Comparison of ENCODE assay signal across 30 cellular contexts in the genomic region with DNA sequence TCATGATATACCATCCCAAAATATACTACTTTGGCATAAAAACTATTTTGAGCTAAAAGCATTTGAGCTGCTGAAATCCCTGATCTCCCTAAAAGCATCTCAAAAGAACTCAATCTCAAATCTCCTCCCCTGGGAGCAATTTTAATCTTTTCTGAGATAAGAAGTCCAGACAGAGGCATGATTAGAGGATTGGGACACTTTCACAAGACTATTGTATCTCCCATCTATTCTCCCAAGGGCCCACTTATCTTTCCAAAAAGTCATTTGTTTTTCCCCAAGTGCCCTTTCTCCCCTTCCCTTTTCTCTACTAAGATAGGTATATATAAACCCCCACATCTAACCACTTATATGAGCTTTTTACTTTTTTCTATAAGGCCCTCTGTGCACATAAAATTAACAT.
DNase-seq lines count a peak whose midpoint lies in the region; ATAC-seq, FAIRE-seq and TF ChIP-seq lines count a peak whose summit lies in the region.
"Had no signal": no experiment of that assay in that cellular context is flagged by ENCODE, and none has a peak within 500 bp of the region (broad histone marks: within the 10 kb centered on the region; RNA-seq: fewer than 3 reads in every experiment).

No MANE protein-coding gene starts in this region.

- H3K79me2 ChIP-seq in SK-N-SH (ENCODE audit: insufficient read depth) (no peaks in the 10 kb centered on the region), keratinocyte (ENCODE audit: control insufficient read depth, insufficient read depth, low read length) (no peaks in the 10 kb centered on the region)

- no peak for ATAC-seq in HG02970 (IDR thresholded peaks at IDR 0.05; ENCODE audit: low FRiP score, unreplicated experiment)
- ATAC-seq: GM12878, HCT116, natural killer cell, upper lobe of right lung had no signal

- no peaks in the 10 kb centered on the region for H3K9me3 ChIP-seq in SK-N-SH
- no peaks in the 10 kb centered on the region for H3K9me3 ChIP-seq in keratinocyte (ENCODE audit: control insufficient read depth, low read depth, low read length)
- H3K9me3 ChIP-seq: upper lobe of right lung had no signal

- peaks cover 6 to 26% of the 10 kb centered on the region in 2 experiments; a peak in 3 of 4 replicates for H3K4me1 ChIP-seq in SK-N-SH (ENCODE audit: control insufficient read depth in 1 of 2, insufficient read depth in 2 of 2, low read depth in 1 of 2, low read length in 1 of 2)
- peaks cover 47% of the 10 kb centered on the region for H3K4me1 ChIP-seq in keratinocyte (ENCODE audit: control insufficient read depth, extremely low read depth, insufficient read depth, low read length)
- H3K4me1 ChIP-seq in urinary bladder (ENCODE audit: insufficient read depth) = no peaks in the 10 kb centered on the region

- peak; percentile 25 for DNase-seq in NCI-H187 treated with DMSO at 0.1 percent for 48 hours (lab: John Stamatoyannopoulos, UW)
- DNase-seq in NCI-H187 (lab: John Stamatoyannopoulos, UW) = no peak
- DNase-seq in SK-N-SH = no peak
- DNase-seq in keratinocyte (ENCODE audit: low read depth, low spot score) = no peak
- DNase-seq in activated effector memory CD4-positive, alpha-beta T cell treated with anti-CD3 and anti-CD28 coated beads, Interleukin-2, amount 50 U/mL, for 16 hours = no peak
- no peak for DNase-seq in HTR-8/SVneo (ENCODE audit: insufficient read length, low spot score)
- DNase-seq: activated CD4-positive, alpha-beta T cell treated with anti-CD3 and anti-CD28 coated beads for 48 hours; activated T-cell treated with anti-CD3 and anti-CD28 coated beads, Interleukin-2, amount 50 U/mL, for 1 hour; CD4-positive, alpha-beta T cell; DMS 273 treated with DMSO at 0.1 percent for 48 hours; effector CD4-positive, alpha-beta T cell; Karpas-422; kidney; natural killer cell; NCI-H1694 treated with DMSO at 0.1 percent for 48 hours; NCI-H2227 treated with DMSO at 0.1 percent for 48 hours; NCI-H748 treated with DMSO at 0.1 percent for 48 hours; RPMI8226; stimulated activated CD4-positive, alpha-beta T cell treated with anti-CD3 and anti-CD28 coated beads, Interleukin-1b, Interleukin-23, amount 100 ng/mL, for 48 hours; substantia nigra; upper lobe of right lung; WERI-Rb-1 had no signal

- no peaks in the 10 kb centered on the region for H3F3A ChIP-seq in SK-N-SH (replicated peaks; ENCODE audit: insufficient read depth)

- H3K36me3 ChIP-seq in SK-N-SH (replicated peaks in 1 of 2; ENCODE audit: control insufficient read depth in 1 of 2, insufficient read depth in 2 of 2, low read length in 1 of 2) (no peaks in the 10 kb centered on the region), keratinocyte (ENCODE audit: control insufficient read depth in 2 of 2, extremely low read depth in 1 of 2, insufficient read depth in 2 of 2, low read length in 2 of 2) (no peaks in the 10 kb centered on the region), urinary bladder (ENCODE audit: insufficient read depth) (no peaks in the 10 kb centered on the region)
- H3K36me3 ChIP-seq: upper lobe of right lung, WERI-Rb-1 had no signal

- H3K27ac ChIP-seq in SK-N-SH (ENCODE audit: low read depth in 2 of 2, low read length in 1 of 2) = peak overlapping the region; percentile 18 to 43; a peak in 3 of 4 replicates
- H3K27ac ChIP-seq in keratinocyte (ENCODE audit: control insufficient read depth, insufficient read depth, low read length) = peak overlapping the region; percentile 22
- peak overlapping the region; percentile 18 for H3K27ac ChIP-seq in urinary bladder (ENCODE audit: low read depth)
- H3K27ac ChIP-seq: 22Rv1, epithelial cell of prostate, HL-60, WERI-Rb-1 had no signal

- no peak for TF ChIP-seq CTCF in SK-N-SH (IDR thresholded peaks at IDR 0.05)
- TF ChIP-seq CTCF in keratinocyte (optimal IDR thresholded peaks at IDR 0.05 in 1 of 3, IDR thresholded peaks at IDR 0.05 in 1 of 3, conservative IDR thresholded peaks at IDR 0.05 in 1 of 3; ENCODE audit: extremely low read depth in 1 of 3, insufficient read depth in 2 of 3, low read length in 3 of 3) = no peak

- H2AFZ ChIP-seq in SK-N-SH (ENCODE audit: low read depth) = 0 out of 2 replicates have a peak overlapping the region, but pooled peaks have one; percentile 76
- no peak overlapping the region for H2AFZ ChIP-seq in keratinocyte (ENCODE audit: control insufficient read depth, low read length)

- H3K27me3 ChIP-seq in SK-N-SH (ENCODE audit: insufficient read depth) (no peaks in the 10 kb centered on the region), keratinocyte (ENCODE audit: control insufficient read depth, extremely low read depth, insufficient read depth, low read length) (no peaks in the 10 kb centered on the region)
- H3K27me3 ChIP-seq: upper lobe of right lung had no signal

- no peaks in the 10 kb centered on the region for H4K20me1 ChIP-seq in SK-N-SH (ENCODE audit: insufficient read depth)
- H4K20me1 ChIP-seq in keratinocyte (ENCODE audit: control insufficient read depth, extremely low read depth, insufficient read depth, low read length) = no peaks in the 10 kb centered on the region

- H3K9me1 ChIP-seq in keratinocyte (ENCODE audit: control insufficient read depth, extremely low read depth, insufficient read depth, low read length) = no peaks in the 10 kb centered on the region

- H3K4me3 ChIP-seq in SK-N-SH (ENCODE audit: low read depth in 2 of 2, low read length in 1 of 2) (no peak overlapping the region), keratinocyte (ENCODE audit: control insufficient read depth in 2 of 3, extremely low read depth in 1 of 3, insufficient read depth in 2 of 3, low read depth in 1 of 3, low read length in 3 of 3) (no peak overlapping the region), urinary bladder (ENCODE audit: low read depth, low read length) (no peak overlapping the region)
- H3K4me3 ChIP-seq: GM12878, skin epidermis, upper lobe of right lung had no signal

- CTCF ChIA-PET in SK-N-SH (lab: Yijun Ruan, JAX) = interaction anchor here (0.7 to 1.7 kb wide), 4 partner anchors 15 to 310 kb away, joined by 3 to 6 read pairs (median 4); no protein-coding TSS in a partner anchor

- no peak for FAIRE-seq in keratinocyte (lab: Jason Lieb, UNC)
- FAIRE-seq in HTR-8/SVneo (lab: Jason Lieb, UNC) = no peak
- FAIRE-seq: GM12878, kidney had no signal

- POLR2A ChIA-PET in SK-N-SH (lab: Yijun Ruan, JAX) = interaction anchor here (0.5 to 0.6 kb wide), 2 partner anchors 9 to 165 kb away, joined by 3 read pairs; no protein-coding TSS in a partner anchor

- dilution Hi-C loops in keratinocyte (cut with MboI; ENCODE audit: extremely low pct_ligation_motif_present, low sequenced_read_pairs) = no loop called here

- H3K4me2 ChIP-seq in SK-N-SH = no peak overlapping the region
- H3K4me2 ChIP-seq in keratinocyte (ENCODE audit: control insufficient read depth, extremely low read depth, insufficient read depth, low read depth, low read length) = no peak overlapping the region

- no peaks in the 10 kb centered on the region for H3K9me2 ChIP-seq in SK-N-SH

- no peak for TF ChIP-seq EP300 in SK-N-SH (IDR thresholded peaks at IDR 0.05; ENCODE audit: borderline replicate concordance in 1 of 2, low read depth in 1 of 2, low read length in 1 of 2)

- TF ChIP-seq RAD21 in SK-N-SH (IDR thresholded peaks at IDR 0.05; ENCODE audit: low read length) = no peak

- H3K9ac ChIP-seq in SK-N-SH = no peak overlapping the region
- H3K9ac ChIP-seq in keratinocyte (ENCODE audit: control insufficient read depth, extremely low read depth, insufficient read depth, low read length) = no peak overlapping the region

TF ChIP-seq in SK-N-SH, 30 proteins besides CTCF, POLR2A, EP300 and RAD21 (continues in another document):
- TF ChIP-seq SMC3 (IDR thresholded peaks at IDR 0.05; ENCODE audit: low read depth, low read length) = no peak
- TF ChIP-seq, protein P1, sequence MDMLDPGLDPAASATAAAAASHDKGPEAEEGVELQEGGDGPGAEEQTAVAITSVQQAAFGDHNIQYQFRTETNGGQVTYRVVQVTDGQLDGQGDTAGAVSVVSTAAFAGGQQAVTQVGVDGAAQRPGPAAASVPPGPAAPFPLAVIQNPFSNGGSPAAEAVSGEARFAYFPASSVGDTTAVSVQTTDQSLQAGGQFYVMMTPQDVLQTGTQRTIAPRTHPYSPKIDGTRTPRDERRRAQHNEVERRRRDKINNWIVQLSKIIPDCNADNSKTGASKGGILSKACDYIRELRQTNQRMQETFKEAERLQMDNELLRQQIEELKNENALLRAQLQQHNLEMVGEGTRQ (IDR thresholded peaks at IDR 0.05; ENCODE audit: borderline replicate concordance, low read depth, low read length) = no peak
- TF ChIP-seq, protein P2, sequence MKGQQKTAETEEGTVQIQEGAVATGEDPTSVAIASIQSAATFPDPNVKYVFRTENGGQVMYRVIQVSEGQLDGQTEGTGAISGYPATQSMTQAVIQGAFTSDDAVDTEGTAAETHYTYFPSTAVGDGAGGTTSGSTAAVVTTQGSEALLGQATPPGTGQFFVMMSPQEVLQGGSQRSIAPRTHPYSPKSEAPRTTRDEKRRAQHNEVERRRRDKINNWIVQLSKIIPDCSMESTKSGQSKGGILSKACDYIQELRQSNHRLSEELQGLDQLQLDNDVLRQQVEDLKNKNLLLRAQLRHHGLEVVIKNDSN (IDR thresholded peaks at IDR 0.05; ENCODE audit: borderline replicate concordance, low read depth) = no peak
- no peak for TF ChIP-seq TAF1 (IDR thresholded peaks at IDR 0.05; ENCODE audit: borderline replicate concordance, low read depth, low read length)
- TF ChIP-seq CHD2 (IDR thresholded peaks at IDR 0.05; ENCODE audit: low read length, partially characterized antibody) = no peak
- TF ChIP-seq, protein P3, sequence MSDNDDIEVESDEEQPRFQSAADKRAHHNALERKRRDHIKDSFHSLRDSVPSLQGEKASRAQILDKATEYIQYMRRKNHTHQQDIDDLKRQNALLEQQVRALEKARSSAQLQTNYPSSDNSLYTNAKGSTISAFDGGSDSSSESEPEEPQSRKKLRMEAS (IDR thresholded peaks at IDR 0.05; ENCODE audit: low read depth) = no peak
- TF ChIP-seq, protein P4, sequence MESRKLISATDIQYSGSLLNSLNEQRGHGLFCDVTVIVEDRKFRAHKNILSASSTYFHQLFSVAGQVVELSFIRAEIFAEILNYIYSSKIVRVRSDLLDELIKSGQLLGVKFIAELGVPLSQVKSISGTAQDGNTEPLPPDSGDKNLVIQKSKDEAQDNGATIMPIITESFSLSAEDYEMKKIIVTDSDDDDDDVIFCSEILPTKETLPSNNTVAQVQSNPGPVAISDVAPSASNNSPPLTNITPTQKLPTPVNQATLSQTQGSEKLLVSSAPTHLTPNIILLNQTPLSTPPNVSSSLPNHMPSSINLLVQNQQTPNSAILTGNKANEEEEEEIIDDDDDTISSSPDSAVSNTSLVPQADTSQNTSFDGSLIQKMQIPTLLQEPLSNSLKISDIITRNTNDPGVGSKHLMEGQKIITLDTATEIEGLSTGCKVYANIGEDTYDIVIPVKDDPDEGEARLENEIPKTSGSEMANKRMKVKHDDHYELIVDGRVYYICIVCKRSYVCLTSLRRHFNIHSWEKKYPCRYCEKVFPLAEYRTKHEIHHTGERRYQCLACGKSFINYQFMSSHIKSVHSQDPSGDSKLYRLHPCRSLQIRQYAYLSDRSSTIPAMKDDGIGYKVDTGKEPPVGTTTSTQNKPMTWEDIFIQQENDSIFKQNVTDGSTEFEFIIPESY (IDR thresholded peaks at IDR 0.05; ENCODE audit: borderline replicate concordance, low read depth) = no peak
- no peak for TF ChIP-seq FOXJ3 (CRISPR knock-in tag; IDR thresholded peaks at IDR 0.05)
- no peak for TF ChIP-seq GATA2 (CRISPR knock-in tag; IDR thresholded peaks at IDR 0.05)
